Comparison of ENCODE assay signal across 29 cellular contexts in genomic region chrX:12877386-12877785, GRCh38. TPM values are rescaled to one million over a fixed set of nuclear protein-coding genes. Genes with fewer than 3 reads are reported as not detected.
A peak's percentile ranks its signal among the peaks of the same experiment; 100 is the strongest.
DNase-seq lines count a peak whose midpoint lies in the region; ATAC-seq, FAIRE-seq and TF ChIP-seq lines count a peak whose summit lies in the region.
"Had no signal": no experiment of that assay in that cellular context is flagged by ENCODE, and none has a peak within 500 bp of the region (broad histone marks: within the 10 kb centered on the region; RNA-seq: fewer than 3 reads in every experiment).

No MANE protein-coding gene starts in this region.

- no peak overlapping the region for H3K4me2 ChIP-seq in A549

- ATAC-seq in A549 (no peak), HG02840 (IDR thresholded peaks at IDR 0.05; ENCODE audit: low FRiP score, unreplicated experiment) (no peak)
- ATAC-seq: CD8-positive, alpha-beta T cell; Panc1 had no signal

- CTCF ChIA-PET in A549 (lab: Yijun Ruan, JAX) = interaction anchor here (0.6 kb wide), 1 partner anchor 640 kb away, joined by 3 read pairs; no protein-coding TSS in a partner anchor

- H3K4me1 Mint-ChIP-seq in chondrocyte (ENCODE audit: low read depth) (peaks cover 9% of the 10 kb centered on the region), nephron progenitor cell (peaks cover 14% of the 10 kb centered on the region)

- TF ChIP-seq RAD21 in A549 (conservative IDR thresholded peaks at IDR 0.05 in 1 of 2, IDR thresholded peaks at IDR 0.05 in 1 of 2) = no peak

- TF ChIP-seq POLR2A in A549 (IDR thresholded peaks at IDR 0.05; ENCODE audit: low read length) = no peak
- no peak for TF ChIP-seq POLR2A in testis (IDR thresholded peaks at IDR 0.05)

- H3K4me1 ChIP-seq in A549 (no peaks in the 10 kb centered on the region), testis (no peaks in the 10 kb centered on the region)

- H3K36me3 ChIP-seq in testis (ENCODE audit: low read depth, missing control alignments) = no peaks in the 10 kb centered on the region

- WGBS in A549 (ENCODE audit: missing lambda C conversion rate) = 41% methylated on average over 8 of the region's 8 CpGs
- WGBS in testis, 2 donors = 43 to 49% methylated on average over 7 to 8 of the region's 8 CpGs

- no peak for TF ChIP-seq EP300 in A549 (IDR thresholded peaks at IDR 0.05)

- no peaks in the 10 kb centered on the region for H3K27me3 ChIP-seq in testis

- DNase-seq in A549 (ENCODE audit: low read depth in 1 of 2, low spot score in 1 of 2) (no peak), LNCaP clone FGC (ENCODE audit: low read depth) (peak; percentile 79), chondrocyte (ENCODE audit: low spot score) (no peak), nephron progenitor cell (no peak), testis (no peak), GF-D8 (lab: John Stamatoyannopoulos, UW) (no peak), activated gamma-delta T cell (lab: John Stamatoyannopoulos, UW) (no peak)
- DNase-seq: AML-193; C1 segment of cervical spinal cord; Calu3; CD8-positive, alpha-beta T cell; DMS79 treated with DMSO at 0.1 percent for 48 hours; GM23248; H7; IMR-90; KG1; MM.1S; NCI-H1048; NCI-H1417; NCI-H1694; NCI-H2081; NCI-H2227 treated with DMSO at 0.1 percent for 48 hours; NCI-H510A; SIG-M5 had no signal

- no peak overlapping the region for H3K27ac ChIP-seq in A549
- no peak overlapping the region for H3K27ac ChIP-seq in testis
- H3K27ac ChIP-seq: GM23248, SK-N-MC had no signal

- H3K27ac Mint-ChIP-seq in chondrocyte (ENCODE audit: unreplicated experiment) (no peak overlapping the region), nephron progenitor cell (peak overlapping the region; percentile 51)
- H3K27ac Mint-ChIP-seq: CD8-positive, alpha-beta T cell had no signal

- TF ChIP-seq CTCF in A549 (IDR thresholded peaks at IDR 0.05) (no peak), LNCaP clone FGC (IDR thresholded peaks at IDR 0.05; ENCODE audit: control insufficient read depth, extremely low read depth, insufficient read depth) (no peak), chondrocyte (IDR thresholded peaks at IDR 0.05) (no peak), nephron progenitor cell (IDR thresholded peaks at IDR 0.05) (no peak), testis (IDR thresholded peaks at IDR 0.05) (no peak)

- FAIRE-seq in A549 (lab: Jason Lieb, UNC) = peak; percentile 39
- FAIRE-seq: A204.1 had no signal

- H3K9me3 ChIP-seq in A549 = no peaks in the 10 kb centered on the region
- no peaks in the 10 kb centered on the region for H3K9me3 ChIP-seq in testis

- H3K4me3 Mint-ChIP-seq in chondrocyte (ENCODE audit: unreplicated experiment) = peak overlapping the region; percentile 41
- no peak overlapping the region for H3K4me3 Mint-ChIP-seq in nephron progenitor cell
- H3K4me3 Mint-ChIP-seq: CD8-positive, alpha-beta T cell had no signal

- H3K27me3 Mint-ChIP-seq in chondrocyte (ENCODE audit: low read depth) (no peaks in the 10 kb centered on the region), nephron progenitor cell (ENCODE audit: low read depth, poor library complexity) (no peaks in the 10 kb centered on the region)

- peaks cover 2% of the 10 kb centered on the region for H3K36me3 Mint-ChIP-seq in chondrocyte (ENCODE audit: low read depth)
- no peaks in the 10 kb centered on the region for H3K36me3 Mint-ChIP-seq in nephron progenitor cell (ENCODE audit: low read depth)
- H3K36me3 Mint-ChIP-seq: CD8-positive, alpha-beta T cell had no signal

- POLR2A ChIA-PET in A549 (lab: Yijun Ruan, JAX) = no interaction called here

- peaks cover 8% of the 10 kb centered on the region for H3K9me3 Mint-ChIP-seq in chondrocyte (ENCODE audit: low read depth)
- peaks cover 32% of the 10 kb centered on the region for H3K9me3 Mint-ChIP-seq in nephron progenitor cell
- H3K9me3 Mint-ChIP-seq: CD8-positive, alpha-beta T cell had no signal

- H3K4me3 ChIP-seq in A549 (no peak overlapping the region), LNCaP clone FGC (ENCODE audit: low read depth, low read length) (no peak overlapping the region), testis (no peak overlapping the region)
- H3K4me3 ChIP-seq: GM23248, SK-N-MC had no signal

- intact Hi-C loops in testis (cut with DNase I; ENCODE audit: low total_unique reads) = no loop called here

TF ChIP-seq in A549, 52 proteins besides CTCF, POLR2A, EP300 and RAD21:
- TF ChIP-seq HOXB5 (CRISPR knock-in tag; IDR thresholded peaks at IDR 0.05) = no peak
- no peak for TF ChIP-seq HOXB13 (CRISPR knock-in tag; IDR thresholded peaks at IDR 0.05; ENCODE audit: low read depth)
- TF ChIP-seq TFCP2L1 (CRISPR knock-in tag; IDR thresholded peaks at IDR 0.05) = no peak
- TF ChIP-seq ESRRA (IDR thresholded peaks at IDR 0.05; ENCODE audit: borderline replicate concordance, low read length) = no peak
- no peak for TF ChIP-seq HEYL (CRISPR knock-in tag; IDR thresholded peaks at IDR 0.05)
- no peak for TF ChIP-seq EHMT2 (IDR thresholded peaks at IDR 0.05; ENCODE audit: low read depth)
- TF ChIP-seq NR3C1 (IDR thresholded peaks at IDR 0.05) = no peak
- no peak for TF ChIP-seq HOXA7 (CRISPR knock-in tag; IDR thresholded peaks at IDR 0.05)
- TF ChIP-seq FOSL2 (IDR thresholded peaks at IDR 0.05) = no peak
- no peak for TF ChIP-seq FOSL2 (CRISPR knock-in tag; IDR thresholded peaks at IDR 0.05)
- no peak for TF ChIP-seq KDM5A (IDR thresholded peaks at IDR 0.05)
- TF ChIP-seq, protein P1, sequence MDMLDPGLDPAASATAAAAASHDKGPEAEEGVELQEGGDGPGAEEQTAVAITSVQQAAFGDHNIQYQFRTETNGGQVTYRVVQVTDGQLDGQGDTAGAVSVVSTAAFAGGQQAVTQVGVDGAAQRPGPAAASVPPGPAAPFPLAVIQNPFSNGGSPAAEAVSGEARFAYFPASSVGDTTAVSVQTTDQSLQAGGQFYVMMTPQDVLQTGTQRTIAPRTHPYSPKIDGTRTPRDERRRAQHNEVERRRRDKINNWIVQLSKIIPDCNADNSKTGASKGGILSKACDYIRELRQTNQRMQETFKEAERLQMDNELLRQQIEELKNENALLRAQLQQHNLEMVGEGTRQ (IDR thresholded peaks at IDR 0.05) = no peak

RNA-seq across cellular contexts. Expression of gene TLR7, which starts 10.5 kb away (rescaled TPM):
- polyA plus RNA-seq in A549 (2011; rRNA removed) (not detected in 2 replicates), A549 (2017; fragmentation: RNase III; extraction: RNeasy Plus Mini Kit Qiagen cat#74134 plus additional on column Dnase treatment) (not detected in 3 replicates), testis (ENCODE audit: insufficient read depth, low read depth, low replicate concordance) (1.3 TPM)
- polyA plus RNA-seq in A549 (2012; cell fraction: cytosol; rRNA removed) = not detected in 2 replicates
- not detected in 2 replicates for polyA plus RNA-seq in A549 (2012; cell fraction: nucleus; rRNA removed)
- not detected in 2 replicates for polyA minus RNA-seq in A549 (2011; rRNA and poly(A)+ RNA removed)
- total RNA-seq in chondrocyte (not detected in 3 replicates), testis (under 1 TPM; 0.08 to 0.31 TPM)
- total RNA-seq: Calu3, GM23248, H7, IMR-90 had no signal
- polyA plus RNA-seq: GM23248, IMR-90 had no signal

RNA-seq across cellular contexts. Expression of gene TLR8, which starts 29.0 kb away (rescaled TPM):
- polyA plus RNA-seq in A549 (2011; rRNA removed) (not detected in 2 replicates), A549 (2017; fragmentation: RNase III; extraction: RNeasy Plus Mini Kit Qiagen cat#74134 plus additional on column Dnase treatment) (not detected in 3 replicates), testis (ENCODE audit: insufficient read depth, low read depth, low replicate concordance) (1.3 TPM)
- polyA plus RNA-seq in A549 (2012; cell fraction: cytosol; rRNA removed) = not detected in 2 replicates
- polyA plus RNA-seq in A549 (2012; cell fraction: nucleus; rRNA removed) = not detected in 2 replicates
- polyA minus RNA-seq in A549 (2011; rRNA and poly(A)+ RNA removed) = not detected in 2 replicates
- total RNA-seq in chondrocyte (not detected in 3 replicates), testis (under 1 TPM; 0.08 to 0.50 TPM)
- total RNA-seq: Calu3; CD8-positive, alpha-beta T cell; GM23248; H7; IMR-90; OCI-LY7 had no signal
- polyA plus RNA-seq: GM23248, IMR-90 had no signal
